27 cellular contexts compared by ENCODE assay signal in the genomic region with DNA sequence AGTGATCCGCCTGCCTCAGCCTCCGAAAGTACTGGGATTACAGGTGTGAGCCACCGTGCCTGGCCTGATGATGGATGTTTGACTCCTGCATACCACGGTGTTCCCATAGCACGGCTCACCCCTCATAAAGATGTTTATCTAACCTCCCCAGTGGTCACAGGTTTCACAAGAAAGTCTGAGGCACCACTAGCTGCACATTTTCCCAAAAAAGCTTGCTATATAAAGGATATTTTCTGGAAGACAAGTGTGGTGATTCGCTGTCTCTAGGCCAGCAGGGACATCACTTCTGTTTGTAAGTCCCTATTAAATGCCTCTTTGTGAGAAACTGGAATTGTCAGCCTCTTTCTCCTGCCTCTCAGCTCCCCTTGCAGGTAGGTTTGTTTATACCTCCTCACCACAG. TPM values are rescaled to one million over a fixed set of nuclear protein-coding genes. Genes with fewer than 3 reads are reported as not detected.
"Had no signal": no experiment of that assay in that cellular context is flagged by ENCODE, and none has a peak within 500 bp of the region (broad histone marks: within the 10 kb centered on the region; RNA-seq: fewer than 3 reads in every experiment).

No MANE protein-coding gene starts in this region.

- ATAC-seq: activated CD4-positive, CD25-positive, alpha-beta regulatory T cell treated with anti-CD3 and anti-CD28 coated beads, Interleukin-2, amount 50 U/mL, for 24 hours; activated naive CD4-positive, alpha-beta T cell treated with anti-CD3 and anti-CD28 coated beads, Interleukin-2, amount 50 U/mL, for 72 hours; gastroesophageal sphincter; left cardiac atrium; right cardiac atrium had no signal

- H3K9ac ChIP-seq: parathyroid adenoma had no signal

- H3K79me2 ChIP-seq: parathyroid adenoma had no signal

- H3K9me3 ChIP-seq: colonic mucosa, gastroesophageal sphincter, spleen, thoracic aorta, upper lobe of left lung, vagina had no signal

- DNase-seq: activated CD4-positive, alpha-beta T cell treated with anti-CD3 and anti-CD28 coated beads for 48 hours; activated CD4-positive, alpha-beta T cell treated with anti-CD3 and anti-CD28 coated beads, Interleukin-2, amount 50 U/mL, for 48 hours; activated CD8-positive, alpha-beta memory T cell treated with anti-CD3 and anti-CD28 coated beads, Interleukin-2, amount 50 U/mL, for 48 hours; activated T-cell treated with anti-CD3 and anti-CD28 coated beads, Interleukin-2, amount 50 U/mL, for 24 hours; anterior cingulate cortex; cerebellar nuclear complex; colonic mucosa; effector CD8-positive, alpha-beta T cell; hippocampal formation; left cardiac atrium; naive B cell; nucleus accumbens; right cardiac atrium; spleen; SW 1271; T-helper 9 cell; upper lobe of left lung; WERI-Rb-1 had no signal

- H3K36me3 ChIP-seq: gastroesophageal sphincter, spleen, thoracic aorta, upper lobe of left lung, vagina, WERI-Rb-1 had no signal

- H2AFZ ChIP-seq: parathyroid adenoma had no signal

- H3K27ac ChIP-seq: colonic mucosa, epithelial cell of prostate, gastroesophageal sphincter, parathyroid adenoma, spleen, thoracic aorta, upper lobe of left lung, vagina, WERI-Rb-1 had no signal

- H3K27me3 ChIP-seq: colonic mucosa, spleen, upper lobe of left lung, vagina had no signal

- H3K4me1 ChIP-seq: colonic mucosa, gastroesophageal sphincter, upper lobe of left lung, vagina had no signal

- H3K4me3 ChIP-seq: colonic mucosa, gastroesophageal sphincter, spleen, thoracic aorta, upper lobe of left lung, vagina had no signal

RNA-seq across cellular contexts. Expression of a gene that starts 18.3 kb away (rescaled TPM):
- total RNA-seq: mesothelial cell of epicardium, neural crest cell had no signal
